Comparison of ENCODE assay signal across 8 cellular contexts in the genomic region with DNA sequence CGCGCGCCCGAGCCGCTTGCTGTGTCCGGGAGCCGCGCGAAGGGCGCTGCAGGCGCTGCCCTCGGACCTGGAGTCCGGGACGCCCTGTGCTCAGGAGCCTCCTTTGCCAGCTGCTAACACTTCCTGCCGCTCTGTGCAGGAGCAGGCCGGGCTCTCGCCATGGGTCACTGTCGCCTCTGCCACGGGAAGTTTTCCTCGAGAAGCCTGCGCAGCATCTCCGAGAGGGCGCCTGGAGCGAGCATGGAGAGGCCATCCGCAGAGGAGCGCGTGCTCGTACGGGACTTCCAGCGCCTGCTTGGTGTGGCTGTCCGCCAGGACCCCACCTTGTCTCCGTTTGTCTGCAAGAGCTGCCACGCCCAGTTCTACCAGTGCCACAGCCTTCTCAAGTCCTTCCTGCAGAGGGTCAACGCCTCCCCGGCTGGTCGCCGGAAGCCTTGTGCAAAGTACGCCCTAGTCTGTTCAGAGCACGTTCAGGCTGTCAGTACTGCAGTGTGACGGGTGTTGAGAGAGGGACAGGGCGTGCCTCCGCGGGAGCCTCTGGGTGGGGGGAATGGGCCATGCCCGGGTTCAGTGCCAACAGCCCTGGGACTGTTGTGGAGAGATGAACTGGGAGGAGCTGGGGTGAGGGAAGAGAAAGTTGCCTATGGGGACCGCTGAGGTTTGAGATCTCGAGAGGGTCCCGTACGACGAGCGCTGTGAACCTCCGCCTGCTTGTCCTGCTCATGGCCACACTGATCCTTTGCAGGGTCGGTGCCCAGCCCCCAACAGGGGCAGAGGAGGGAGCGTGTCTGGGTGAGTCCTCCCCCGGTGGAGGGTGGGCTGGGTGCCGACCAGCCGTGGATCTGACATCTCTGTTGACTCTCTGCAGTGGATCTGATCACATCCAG. TPM values are rescaled to one million over a fixed set of nuclear protein-coding genes. Genes with fewer than 3 reads are reported as not detected.
DNase-seq lines count a peak whose midpoint lies in the region; ATAC-seq, FAIRE-seq and TF ChIP-seq lines count a peak whose summit lies in the region.

No MANE protein-coding gene starts in this region.

- H3K79me2 ChIP-seq in DOHH2 (ENCODE audit: control insufficient read depth, low read length): peaks cover 14% of the 10 kb centered on the region
- H3K79me2 ChIP-seq in astrocyte (ENCODE audit: insufficient read depth, low read length): peaks cover 64% of the 10 kb centered on the region

- no peak overlapping the region for H2AFZ ChIP-seq in astrocyte (ENCODE audit: low read depth, low read length)

- H3K27me3 ChIP-seq in DOHH2 (ENCODE audit: control insufficient read depth, low read length) (peaks cover 7% of the 10 kb centered on the region), astrocyte (ENCODE audit: insufficient read depth, low read length) (no peaks in the 10 kb centered on the region)

- H3K9me3 ChIP-seq in DOHH2 (ENCODE audit: control insufficient read depth, insufficient read depth, low read length) (no peaks in the 10 kb centered on the region), astrocyte (ENCODE audit: insufficient read depth, low read depth, low read length) (no peaks in the 10 kb centered on the region), iPS-18c (ENCODE audit: control insufficient read depth, insufficient read depth, low read length) (no peaks in the 10 kb centered on the region)

- H4K20me1 ChIP-seq in DOHH2 (ENCODE audit: control insufficient read depth, insufficient read depth, low read depth, low read length): peaks cover 16% of the 10 kb centered on the region
- H4K20me1 ChIP-seq in astrocyte (ENCODE audit: insufficient read depth, low read length): peaks cover 42% of the 10 kb centered on the region

- peaks cover 23% of the 10 kb centered on the region for H3K4me1 Mint-ChIP-seq in astrocyte (ENCODE audit: low read depth, unreplicated experiment)

- peak overlapping the region; percentile 29; the same call in 1 of the 2 replicates for H3K27ac ChIP-seq in DOHH2 (ENCODE audit: low read depth, low read length)
- peak overlapping the region; percentile 14 for H3K27ac ChIP-seq in astrocyte (ENCODE audit: low read depth, low read length)

- peak overlapping the region; percentile 91 for H3K4me2 ChIP-seq in DOHH2 (ENCODE audit: low read length)
- peak overlapping the region; percentile 100 for H3K4me2 ChIP-seq in astrocyte (ENCODE audit: low read length)

- peaks cover 27% of the 10 kb centered on the region for H3K36me3 ChIP-seq in DOHH2 (ENCODE audit: control insufficient read depth, low read length)
- H3K36me3 ChIP-seq in astrocyte (ENCODE audit: insufficient read depth, low read length): peaks cover 15% of the 10 kb centered on the region

- H3K9me2 ChIP-seq in DOHH2 (replicated peaks; ENCODE audit: control insufficient read depth, low read length): no peaks in the 10 kb centered on the region

- DNase-seq in T-helper 2 cell (peak; percentile 31 to 92 (median 46)), astrocyte (ENCODE audit: low read depth) (peak; percentile 60), NCI-H1105 (lab: John Stamatoyannopoulos, UW) (no peak), NCI-H82 (lab: John Stamatoyannopoulos, UW) (no peak)
- peak; percentile 43 for DNase-seq in stimulated activated CD4-positive, alpha-beta T cell treated with anti-CD3 and anti-CD28 coated beads, Interleukin-12 subunit alpha, Interleukin-12 subunit beta, amount 100 ng/mL, for 4 hours

- peak overlapping the region; percentile 85 for H3K4me3 Mint-ChIP-seq in astrocyte (ENCODE audit: unreplicated experiment)

- H3K9me3 Mint-ChIP-seq in astrocyte (ENCODE audit: unreplicated experiment): no peaks in the 10 kb centered on the region

- peak overlapping the region; percentile 84 for H3K27ac Mint-ChIP-seq in astrocyte (ENCODE audit: unreplicated experiment)

- TF ChIP-seq CTCF in DOHH2 (IDR thresholded peaks at IDR 0.05; ENCODE audit: low read depth, low read length, poor library complexity, severe bottlenecking) (no peak), astrocyte (IDR thresholded peaks at IDR 0.05; ENCODE audit: insufficient read depth, low read depth, low read length) (no peak)

- peaks cover 13% of the 10 kb centered on the region for H3K36me3 Mint-ChIP-seq in astrocyte (ENCODE audit: low read depth, unreplicated experiment)

- no peaks in the 10 kb centered on the region for H3K27me3 Mint-ChIP-seq in astrocyte (ENCODE audit: low read depth, unreplicated experiment)

- peak overlapping the region; percentile 83 for H3K9ac ChIP-seq in astrocyte (ENCODE audit: low read length)

- FAIRE-seq in astrocyte (lab: Jason Lieb, UNC): no peak

- peaks cover 10% of the 10 kb centered on the region for H3F3A ChIP-seq in DOHH2 (ENCODE audit: control insufficient read depth, insufficient read depth)

- peak; percentile 5 for ATAC-seq in HG03139 (IDR thresholded peaks at IDR 0.05; ENCODE audit: unreplicated experiment)

- H3K4me1 ChIP-seq in DOHH2 (ENCODE audit: control insufficient read depth, low read length) (peaks cover 17% of the 10 kb centered on the region), astrocyte (ENCODE audit: insufficient read depth, low read length) (peaks cover 35% of the 10 kb centered on the region)

- H3K4me3 ChIP-seq in DOHH2 (ENCODE audit: low read length) (peak overlapping the region; percentile 83), astrocyte (ENCODE audit: insufficient read depth, low read depth, low read length) (peak overlapping the region; percentile 92), iPS-18c (ENCODE audit: insufficient read depth, low read depth, low read length) (peak overlapping the region; percentile 74)

RNA-seq across cellular contexts. Expression of a gene that starts 1.3 kb away (rescaled TPM):
- 21.6 and 22.2 TPM in 2 replicates for total RNA-seq in astrocyte

RNA-seq across cellular contexts. Expression of a gene that starts 1.9 kb away (rescaled TPM):
- 11.3 and 12.4 TPM in 2 replicates for total RNA-seq in astrocyte

RNA-seq across cellular contexts. Expression of a gene that starts 21.1 kb away (rescaled TPM):
- 9.8 and 10.8 TPM in 2 replicates for total RNA-seq in astrocyte

RNA-seq across cellular contexts. Expression of a gene that starts 36.1 kb away (rescaled TPM):
- 40.5 and 41.7 TPM in 2 replicates for total RNA-seq in astrocyte

Comparison
In these comparisons a context has a peak if more than half of its experiments do, and no peak if none do; other contexts are left out.
1. DNase-seq: peak in T-helper 2 cell (5 of 5), astrocyte (single experiment) and stimulated activated CD4-positive, alpha-beta T cell treated with anti-CD3 and anti-CD28 coated beads, Interleukin-12 subunit alpha, Interleukin-12 subunit beta, amount 100 ng/mL, for 4 hours (single experiment); none in NCI-H1105 (single experiment) and NCI-H82 (single experiment).
2. Peak in every context shown above with its lines, with median percentiles within 50 percentile points of each other: H3K4me3 ChIP-seq.